In genomic region chr9:13100914-13101572, GRCh38 we compare ENCODE assay signal across 26 cellular contexts.
"Had no signal": no experiment of that assay in that cellular context is flagged by ENCODE, and none has a peak within 500 bp of the region (broad histone marks: within the 10 kb centered on the region; RNA-seq: fewer than 3 reads in every experiment).

No MANE protein-coding gene starts in this region.

- H3K36me3 ChIP-seq: esophagus squamous epithelium, suprapubic skin, transverse colon had no signal

- H3K27ac Mint-ChIP-seq: activated naive CD8-positive, alpha-beta T cell; activated T-cell treated with anti-CD3 and anti-CD28 coated beads, Interleukin-2, amount 50 U/mL, for 72 hours; natural killer cell treated with Interleukin-12 subunit alpha and Interleukin-12 subunit beta and Interleukin-15 and Interleukin-18, amount 100 ng/mL, for 72 hours; stimulated activated naive B cell treated with anti-CD40 and anti-IgM and Interleukin-4, amounts not matched to agents 10 μg/mL and 1 μg/mL and 100 μg/mL, for 72 hours; T-helper 2 cell treated with Interferon-gamma antibody and Interleukin-4, amounts not matched to agents 5 μg/mL and 100 μg/mL, for 36 hours had no signal

- DNase-seq: activated CD4-positive, alpha-beta T cell treated with anti-CD3 and anti-CD28 coated beads for 4 hours; activated CD4-positive, alpha-beta T cell treated with anti-CD3 and anti-CD28 coated beads, Interleukin-2, amount 50 U/mL, for 4 hours; activated CD4-positive, CD25-positive, alpha-beta regulatory T cell; activated naive CD4-positive, alpha-beta T cell; activated T-cell treated with anti-CD3 and anti-CD28 coated beads for 4 hours; activated T-cell treated with anti-CD3 and anti-CD28 coated beads, Interleukin-2, amount 50 U/mL, for 72 hours; brain microvascular endothelial cell; cortex of kidney; esophagus squamous epithelium; glutamatergic neuron; islet precursor cell; left ventricle myocardium inferior; mesendoderm; mucosa of descending colon; posterior cingulate gyrus; right lobe of liver; stimulated activated CD4-positive, alpha-beta T cell treated with anti-CD3 and anti-CD28 coated beads, Interleukin-12 subunit alpha, Interleukin-12 subunit beta, amount 100 ng/mL, for 4 hours; stimulated activated naive B cell treated with anti-CD40 and anti-IgM and Interleukin-4, amounts not matched to agents 10 μg/mL and 1 μg/mL and 100 μg/mL, for 72 hours; T-helper 1 cell; transverse colon had no signal

- H3K4me3 Mint-ChIP-seq: activated naive CD8-positive, alpha-beta T cell; activated T-cell treated with anti-CD3 and anti-CD28 coated beads, Interleukin-2, amount 50 U/mL, for 72 hours; natural killer cell treated with Interleukin-12 subunit alpha and Interleukin-12 subunit beta and Interleukin-15 and Interleukin-18, amount 100 ng/mL, for 72 hours; stimulated activated naive B cell treated with anti-CD40 and anti-IgM and Interleukin-4, amounts not matched to agents 10 μg/mL and 1 μg/mL and 100 μg/mL, for 72 hours; T-helper 2 cell treated with Interferon-gamma antibody and Interleukin-4, amounts not matched to agents 5 μg/mL and 100 μg/mL, for 36 hours had no signal

- H3K4me1 ChIP-seq: esophagus squamous epithelium, suprapubic skin, transverse colon had no signal

- H3K27ac ChIP-seq: brain microvascular endothelial cell, esophagus squamous epithelium, left ventricle myocardium inferior, skin epidermis, suprapubic skin, transverse colon had no signal

- H3K9me3 ChIP-seq: esophagus squamous epithelium, left ventricle myocardium inferior, mucosa of descending colon, right lobe of liver, suprapubic skin, transverse colon had no signal

- H3K4me1 Mint-ChIP-seq: stimulated activated naive B cell treated with anti-CD40 and anti-IgM and Interleukin-4, amounts not matched to agents 10 μg/mL and 1 μg/mL and 100 μg/mL, for 72 hours had no signal

- H3K27me3 ChIP-seq: brain microvascular endothelial cell, esophagus squamous epithelium, right lobe of liver, suprapubic skin, transverse colon had no signal

- ATAC-seq: activated T-cell treated with anti-CD3 and anti-CD28 coated beads, Interleukin-2, amount 50 U/mL, for 72 hours; mucosa of descending colon; natural killer cell treated with Interleukin-12 subunit alpha and Interleukin-12 subunit beta and Interleukin-15 and Interleukin-18, amount 100 ng/mL, for 72 hours; right lobe of liver; stimulated activated naive B cell treated with anti-CD40 and anti-IgM and Interleukin-4, amounts not matched to agents 10 μg/mL and 1 μg/mL and 100 μg/mL, for 72 hours had no signal

- H3K27me3 Mint-ChIP-seq: activated naive CD8-positive, alpha-beta T cell; natural killer cell treated with Interleukin-12 subunit alpha and Interleukin-12 subunit beta and Interleukin-15 and Interleukin-18, amount 100 ng/mL, for 72 hours; stimulated activated naive B cell treated with anti-CD40 and anti-IgM and Interleukin-4, amounts not matched to agents 10 μg/mL and 1 μg/mL and 100 μg/mL, for 72 hours had no signal

- H3K4me3 ChIP-seq: esophagus squamous epithelium, left ventricle myocardium inferior, lung, mucosa of descending colon, right lobe of liver, skin epidermis, suprapubic skin, transverse colon had no signal

- H3K36me3 Mint-ChIP-seq: activated naive CD8-positive, alpha-beta T cell; natural killer cell treated with Interleukin-12 subunit alpha and Interleukin-12 subunit beta and Interleukin-15 and Interleukin-18, amount 100 ng/mL, for 72 hours; stimulated activated naive B cell treated with anti-CD40 and anti-IgM and Interleukin-4, amounts not matched to agents 10 μg/mL and 1 μg/mL and 100 μg/mL, for 72 hours had no signal
